12 cellular contexts compared by ENCODE assay signal in the genomic region with DNA sequence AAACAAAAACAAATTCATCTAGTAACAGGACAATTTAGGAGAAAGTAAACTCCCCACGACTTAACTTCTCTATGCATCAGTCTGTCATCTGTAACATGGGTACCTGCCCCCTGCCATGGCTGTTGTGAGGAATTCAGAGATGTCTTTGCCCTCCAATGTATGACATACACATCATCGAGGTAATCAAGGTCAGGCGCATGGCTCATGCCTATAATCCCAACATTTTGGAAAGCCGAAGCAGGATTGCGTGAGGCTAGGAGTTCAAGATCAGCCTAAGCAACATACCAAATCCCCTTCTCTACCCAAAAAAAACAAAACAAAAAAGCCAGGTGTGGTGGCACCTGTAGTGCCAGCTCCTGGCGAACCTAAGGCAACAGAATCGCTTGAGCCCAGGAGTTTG. TPM values are rescaled to one million over a fixed set of nuclear protein-coding genes. Genes with fewer than 3 reads are reported as not detected.
DNase-seq lines count a peak whose midpoint lies in the region; ATAC-seq and TF ChIP-seq lines count a peak whose summit lies in the region.
"Had no signal": no experiment of that assay in that cellular context is flagged by ENCODE, and none has a peak within 500 bp of the region (broad histone marks: within the 10 kb centered on the region; RNA-seq: fewer than 3 reads in every experiment).

No MANE protein-coding gene starts in this region.

- peak overlapping the region; percentile 28 for H3K27ac Mint-ChIP-seq in activated naive CD8-positive, alpha-beta T cell
- H3K27ac Mint-ChIP-seq in activated naive CD8-positive, alpha-beta T cell treated with anti-CD3 and anti-CD28 coated beads for 36 hours, result no peak overlapping the region
- no peak overlapping the region for H3K27ac Mint-ChIP-seq in neural crest cell (ENCODE audit: unreplicated experiment)

- no peak overlapping the region for H3K9ac ChIP-seq in PC-3 (ENCODE audit: low read length)

- CTCF ChIA-PET in PC-3 (lab: Charles Lee), result no interaction called here

- no peak overlapping the region for H3K4me2 ChIP-seq in PC-3 (ENCODE audit: low read length)

- no peak for TF ChIP-seq CTCF in PC-3 (conservative IDR thresholded peaks at IDR 0.05; ENCODE audit: low read depth, low read length)
- TF ChIP-seq CTCF in neural crest cell (conservative IDR thresholded peaks at IDR 0.05), result no peak

- peaks cover 5% of the 10 kb centered on the region for H3K36me3 Mint-ChIP-seq in activated naive CD8-positive, alpha-beta T cell
- H3K36me3 Mint-ChIP-seq in activated naive CD8-positive, alpha-beta T cell treated with anti-CD3 and anti-CD28 coated beads for 36 hours, result peaks cover 27% of the 10 kb centered on the region
- H3K36me3 Mint-ChIP-seq in neural crest cell (ENCODE audit: low read depth), result peaks cover 24% of the 10 kb centered on the region

- POLR2A ChIA-PET in PC-3 (lab: Charles Lee; ENCODE audit: unreplicated experiment), result interaction anchor here (0.7 kb wide), 1 partner anchor 133 kb away, joined by 4 read pairs; no protein-coding TSS in a partner anchor

- H3K4me1 ChIP-seq in PC-3 (ENCODE audit: insufficient read depth, low read length), result peaks cover 4% of the 10 kb centered on the region; the same call in 1 of the 2 replicates
- H3K4me1 ChIP-seq: BE2C had no signal

- H3K4me3 Mint-ChIP-seq in activated naive CD8-positive, alpha-beta T cell, result peak overlapping the region; percentile 38
- no peak overlapping the region for H3K4me3 Mint-ChIP-seq in activated naive CD8-positive, alpha-beta T cell treated with anti-CD3 and anti-CD28 coated beads for 36 hours
- H3K4me3 Mint-ChIP-seq in neural crest cell, result peak overlapping the region; percentile 59

- no peaks in the 10 kb centered on the region for H3K27me3 Mint-ChIP-seq in activated naive CD8-positive, alpha-beta T cell
- H3K27me3 Mint-ChIP-seq in activated naive CD8-positive, alpha-beta T cell treated with anti-CD3 and anti-CD28 coated beads for 36 hours, result peaks cover 26% of the 10 kb centered on the region
- peaks cover 28% of the 10 kb centered on the region for H3K27me3 Mint-ChIP-seq in neural crest cell (ENCODE audit: low read depth)

- H2AFZ ChIP-seq in PC-3 (ENCODE audit: low read length), result no peak overlapping the region

- peaks cover 21% of the 10 kb centered on the region for H4K20me1 ChIP-seq in PC-3 (ENCODE audit: low read length)

- H3K79me2 ChIP-seq in PC-3 (ENCODE audit: low read length), result peaks cover 7% of the 10 kb centered on the region; the same call in 1 of the 2 replicates

- ATAC-seq in PC-3, result no peak

- H3K36me3 ChIP-seq in PC-3 (ENCODE audit: low read depth, low read length), result peaks cover 21% of the 10 kb centered on the region

- H3K4me1 Mint-ChIP-seq in activated naive CD8-positive, alpha-beta T cell (ENCODE audit: low read depth), result peaks cover 16% of the 10 kb centered on the region
- H3K4me1 Mint-ChIP-seq in activated naive CD8-positive, alpha-beta T cell treated with anti-CD3 and anti-CD28 coated beads for 36 hours, result peaks cover 30% of the 10 kb centered on the region
- H3K4me1 Mint-ChIP-seq in neural crest cell, result peaks cover 22% of the 10 kb centered on the region

- DNase-seq in activated naive CD8-positive, alpha-beta T cell treated with anti-CD3 and anti-CD28 coated beads for 36 hours, result no peak
- DNase-seq in PC-3 (peak; percentile 12), neural crest cell (ENCODE audit: low read depth, low spot score) (no peak), occipital lobe (lab: John Stamatoyannopoulos, UW) (no peak), RKO (ENCODE audit: low spot score) (no peak)
- DNase-seq: BE2C, hippocampal formation, NCI-H1694 treated with DMSO at 0.1 percent for 48 hours, sigmoid colon had no signal

- H3K9me2 ChIP-seq in PC-3 (replicated peaks; ENCODE audit: low read length), result no peaks in the 10 kb centered on the region

- H3K27ac ChIP-seq in PC-3 (ENCODE audit: low read length), result no peak overlapping the region
- H3K27ac ChIP-seq: coronary artery, sigmoid colon had no signal

- H3F3A ChIP-seq in PC-3 (ENCODE audit: low read length, unreplicated experiment), result peaks cover 27% of the 10 kb centered on the region

- no TSS peak for BruUV-seq in PC-3 (replicated peaks; lab: Mats Ljungman, UMichigan)

- H3K9me3 Mint-ChIP-seq in activated naive CD8-positive, alpha-beta T cell (ENCODE audit: low read depth), result no peaks in the 10 kb centered on the region
- no peaks in the 10 kb centered on the region for H3K9me3 Mint-ChIP-seq in activated naive CD8-positive, alpha-beta T cell treated with anti-CD3 and anti-CD28 coated beads for 36 hours
- no peaks in the 10 kb centered on the region for H3K9me3 Mint-ChIP-seq in neural crest cell

- H3K4me3 ChIP-seq in PC-3 (ENCODE audit: low read length), result no peak overlapping the region
- H3K4me3 ChIP-seq: coronary artery, lung, sigmoid colon had no signal

- H3K9me3 ChIP-seq in PC-3 (ENCODE audit: low read length), result no peaks in the 10 kb centered on the region
- H3K9me3 ChIP-seq: BE2C, sigmoid colon had no signal

- no peaks in the 10 kb centered on the region for H3K27me3 ChIP-seq in PC-3 (ENCODE audit: low read length)
- H3K27me3 ChIP-seq: sigmoid colon had no signal

- intact Hi-C loops in PC-3 (cut with micrococcal nuclease), result no loop called here

RNA-seq across cellular contexts. Expression of a gene that starts 9.0 kb away (rescaled TPM):
- over 10,000 TPM in 1 of 2 experiments, 1,000 to 10,000 TPM in 1; 9,928 to 10,412 TPM for total RNA-seq in activated naive CD8-positive, alpha-beta T cell treated with anti-CD3 and anti-CD28 coated beads for 36 hours
- 5,206 and 6,057 TPM in 2 replicates for total RNA-seq in PC-3 (2014; rRNA removed)
- 11,869 and 11,975 TPM in 2 replicates for total RNA-seq in neural crest cell
- total RNA-seq in occipital lobe, result 15,287 TPM

RNA-seq across cellular contexts. Expression of a gene that starts 50.3 kb away (rescaled TPM):
- total RNA-seq in activated naive CD8-positive, alpha-beta T cell treated with anti-CD3 and anti-CD28 coated beads for 36 hours, result 10 to 100 TPM; 48.9 to 51.2 TPM
- 13.8 and 19.5 TPM in 2 replicates for total RNA-seq in PC-3 (2014; rRNA removed)
- 26.5 and 27.5 TPM in 2 replicates for total RNA-seq in neural crest cell
- 17.3 TPM for total RNA-seq in occipital lobe

RNA-seq across cellular contexts. Expression of a gene that starts 59.7 kb away (rescaled TPM):
- total RNA-seq in activated naive CD8-positive, alpha-beta T cell treated with anti-CD3 and anti-CD28 coated beads for 36 hours, result 10 to 100 TPM; 27.9 to 29.5 TPM
- total RNA-seq in PC-3 (2014; rRNA removed) (18.7 and 19.4 TPM in 2 replicates), neural crest cell (0.63 and 1.3 TPM in 2 replicates), occipital lobe (1.2 TPM)
